ENCODE assay signal across 18 cellular contexts in genomic region chr18:26421931-26422330, GRCh38.
DNase-seq lines count a peak whose midpoint lies in the region; ATAC-seq, FAIRE-seq and TF ChIP-seq lines count a peak whose summit lies in the region.
"Had no signal": no experiment of that assay in that cellular context is flagged by ENCODE, and none has a peak within 500 bp of the region (broad histone marks: within the 10 kb centered on the region; RNA-seq: fewer than 3 reads in every experiment).

No MANE protein-coding gene starts in this region.

- FAIRE-seq in H1 (lab: Jason Lieb, UNC) = no peak
- FAIRE-seq in HepG2 (lab: Jason Lieb, UNC) = no peak
- FAIRE-seq: G401.6 had no signal

- H3K4me3 Mint-ChIP-seq in osteocyte (ENCODE audit: unreplicated experiment) = no peak overlapping the region
- H3K4me3 Mint-ChIP-seq: CD4-positive, alpha-beta memory T cell had no signal

- no peak overlapping the region for H2AFZ ChIP-seq in H1 (ENCODE audit: low read length)
- no peak overlapping the region for H2AFZ ChIP-seq in HepG2 (ENCODE audit: low read length)

- no peak for TF ChIP-seq EP300 in H1 (IDR thresholded peaks at IDR 0.05; ENCODE audit: borderline replicate concordance in 1 of 2, low read depth in 2 of 2, low read length in 2 of 2)
- TF ChIP-seq EP300 in HepG2 (IDR thresholded peaks at IDR 0.05; ENCODE audit: low read depth in 2 of 2, low read length in 2 of 2) = no peak
- TF ChIP-seq EP300 in HepG2 (CRISPR knock-in tag; IDR thresholded peaks at IDR 0.05; ENCODE audit: borderline replicate concordance) = no peak

- H3K27ac Mint-ChIP-seq in osteocyte (ENCODE audit: unreplicated experiment) = no peak overlapping the region
- H3K27ac Mint-ChIP-seq: CD4-positive, alpha-beta memory T cell had no signal

- no peaks in the 10 kb centered on the region for H3K79me1 ChIP-seq in H1 (ENCODE audit: low read depth, low read length)

- ATAC-seq in right cardiac atrium = no peak
- ATAC-seq in HepG2 = peak; percentile 34; the same call in 2 of the 3 replicates
- no peak for ATAC-seq in GM21737 (IDR thresholded peaks at IDR 0.05; ENCODE audit: unreplicated experiment)

- no peak overlapping the region for H2BK15ac ChIP-seq in H1 (ENCODE audit: low read length)

- H3K27me3 ChIP-seq in right cardiac atrium (ENCODE audit: control insufficient read depth, insufficient read depth) = no peaks in the 10 kb centered on the region
- no peaks in the 10 kb centered on the region for H3K27me3 ChIP-seq in H1 (replicated peaks in 1 of 4; ENCODE audit: control insufficient read depth in 3 of 4, extremely low read depth in 1 of 4, insufficient read depth in 3 of 4, low read length in 3 of 4)
- peaks cover 0 to 59% of the 10 kb centered on the region in 2 experiments; a peak in 4 of 5 replicates for H3K27me3 ChIP-seq in HepG2 (ENCODE audit: control insufficient read depth in 1 of 2, insufficient read depth in 2 of 2, low read length in 2 of 2)
- no peaks in the 10 kb centered on the region for H3K27me3 ChIP-seq in SJCRH30

- WGBS in right cardiac atrium = 84% methylated on average over 9 of the region's 9 CpGs
- 89% methylated on average over 9 of the region's 9 CpGs; no CpG with 5 or more reads in 1 of the 2 experiments for WGBS in H1 (ENCODE audit: extremely low coverage in 1 of 2, insufficient coverage in 1 of 2, insufficient read length in 1 of 2, insufficient replicate concordance in 2 of 2, low coverage in 1 of 2, low lambda C conversion rate in 2 of 2, missing lambda C conversion rate in 1 of 2), 2 experiments
- 29% methylated on average over 3 of the region's 9 CpGs for WGBS in HepG2 (ENCODE audit: low lambda C conversion rate)

- H2BK20ac ChIP-seq in H1 (ENCODE audit: low read length) = no peak overlapping the region

- H3K56ac ChIP-seq in H1 (replicated peaks; ENCODE audit: insufficient read length, low read depth, low read length) = no peak overlapping the region

- no peaks in the 10 kb centered on the region for H3K79me2 ChIP-seq in H1 (ENCODE audit: control insufficient read depth in 1 of 2, insufficient read depth in 2 of 2, low read length in 2 of 2)
- H3K79me2 ChIP-seq in HepG2 (ENCODE audit: insufficient read depth, low read length) = no peaks in the 10 kb centered on the region

- POLR2A ChIA-PET in H1 (lab: Charles Lee; ENCODE audit: partially characterized antibody) = interaction anchor here (0.7 kb wide), 1 partner anchor 8 kb away, joined by 4 read pairs; no protein-coding TSS in a partner anchor
- POLR2A ChIA-PET in HepG2 (lab: Yijun Ruan, JAX) = no interaction called here

- no peak overlapping the region for H3K14ac ChIP-seq in H1 (ENCODE audit: insufficient read length)

- H4K5ac ChIP-seq in H1 (ENCODE audit: insufficient read length, low read depth, low read length) = no peak overlapping the region

- CTCF ChIA-PET in H1 (lab: Charles Lee; ENCODE audit: partially characterized antibody) = interaction anchor here (0.6 to 1.1 kb wide), 4 partner anchors 11 to 147 kb away, joined by 3 to 5 read pairs (median 3); no protein-coding TSS in a partner anchor
- CTCF ChIA-PET in HepG2 (lab: Yijun Ruan, JAX; ENCODE audit: low intra/inter-chr PET ratio, low total read pairs) = no interaction called here

- H3K27me3 Mint-ChIP-seq in osteocyte (ENCODE audit: unreplicated experiment) = no peaks in the 10 kb centered on the region

- no peak overlapping the region for H2AK5ac ChIP-seq in H1 (ENCODE audit: low read depth, low read length)

- TF ChIP-seq CTCF in H1 (IDR thresholded peaks at IDR 0.05; ENCODE audit: control extremely low read depth in 1 of 3, insufficient read depth in 1 of 3, low read depth in 1 of 3, low read length in 3 of 3) (no peak), HepG2 (CRISPR knock-in tag; IDR thresholded peaks at IDR 0.05) (no peak), osteocyte (IDR thresholded peaks at IDR 0.05) (no peak)

- in situ Hi-C loops in HepG2 (cut with HindIII; ENCODE audit: extremely low pct_ligation_motif_present, low pct_unique_long_range_greater_than_20kb) = no loop called here

- no peaks in the 10 kb centered on the region for H3K36me3 ChIP-seq in H1 (ENCODE audit: control insufficient read depth in 2 of 4, insufficient read depth in 4 of 4, low read length in 3 of 4)
- H3K36me3 ChIP-seq in HepG2 (replicated peaks in 1 of 2; ENCODE audit: control insufficient read depth in 1 of 2, insufficient read depth in 2 of 2, low read length in 2 of 2) = no peaks in the 10 kb centered on the region
- no peaks in the 10 kb centered on the region for H3K36me3 ChIP-seq in SJCRH30

- no peak overlapping the region for H4K91ac ChIP-seq in H1 (replicated peaks; ENCODE audit: insufficient read length, low read length)

- H4K8ac ChIP-seq in H1 (ENCODE audit: extremely low read depth, insufficient read depth, low read length) = no peak overlapping the region

- H3K9me3 ChIP-seq in right cardiac atrium (ENCODE audit: control insufficient read depth, low read length) (no peaks in the 10 kb centered on the region), H1 (ENCODE audit: insufficient read depth in 2 of 2, low read depth in 1 of 2, low read length in 1 of 2) (no peaks in the 10 kb centered on the region), HepG2 (ENCODE audit: low read length) (no peaks in the 10 kb centered on the region), SJCRH30 (replicated peaks) (no peaks in the 10 kb centered on the region)

- no peak for TF ChIP-seq RAD21 in H1 (IDR thresholded peaks at IDR 0.05 in 1 of 2, conservative IDR thresholded peaks at IDR 0.05 in 1 of 2; ENCODE audit: low read depth in 2 of 2, low read length in 2 of 2)
- TF ChIP-seq RAD21 in HepG2 (CRISPR knock-in tag; IDR thresholded peaks at IDR 0.05) = no peak

- intact Hi-C loops in cardiac septum (cut with DNase I) (no loop called here), right cardiac atrium (cut with DNase I) (no loop called here), HepG2 (cut with micrococcal nuclease; ENCODE audit: unreplicated experiment) (no loop called here)

- no peak for TF ChIP-seq POLR2A in H1 (IDR thresholded peaks at IDR 0.05; ENCODE audit: control extremely low read depth in 1 of 2, low read depth in 2 of 2, low read length in 2 of 2)
- TF ChIP-seq POLR2A in HepG2 (IDR thresholded peaks at IDR 0.05; ENCODE audit: insufficient read depth in 1 of 2, low read depth in 2 of 2, low read length in 2 of 2) = no peak

- no peak overlapping the region for H2BK12ac ChIP-seq in H1 (ENCODE audit: low read depth, low read length)

- no peaks in the 10 kb centered on the region for H3K36me3 Mint-ChIP-seq in osteocyte (ENCODE audit: unreplicated experiment)
- H3K36me3 Mint-ChIP-seq: CD4-positive, alpha-beta memory T cell had no signal

- no peak overlapping the region for H3K4me3 ChIP-seq in right cardiac atrium (ENCODE audit: low read length)
- no peak overlapping the region for H3K4me3 ChIP-seq in H1 (ENCODE audit: extremely low read depth in 1 of 4, insufficient read depth in 2 of 4, low read depth in 3 of 4, low read length in 4 of 4)
- no peak overlapping the region for H3K4me3 ChIP-seq in HepG2 (replicated peaks in 1 of 3; ENCODE audit: insufficient read depth in 1 of 3, low read depth in 2 of 3, low read length in 3 of 3)
- no peak overlapping the region for H3K4me3 ChIP-seq in SJCRH30

- DNase-seq in cardiac septum (ENCODE audit: low spot score) (peak; percentile 39), right cardiac atrium (no peak), H1 (ENCODE audit: low read depth in 1 of 2, low spot score in 2 of 2) (no peak), HepG2 (ENCODE audit: low spot score) (no peak), osteocyte (ENCODE audit: extremely low spot score, unreplicated experiment) (peak; percentile 77), SJCRH30 (no peak), inferior parietal cortex (ENCODE audit: extremely low spot score) (no peak)
- DNase-seq: C1 segment of cervical spinal cord; Calu3; CD4-positive, alpha-beta memory T cell; COR-L47; DMS53; DND-41; GOT3; H7; HCEC 1CT had no signal

- H2BK5ac ChIP-seq in H1 (ENCODE audit: low read depth, low read length) = 0 out of 2 replicates have a peak overlapping the region, but pooled peaks have one; percentile 12

- no peak overlapping the region for H3K23ac ChIP-seq in H1 (ENCODE audit: insufficient read length)

- no peak overlapping the region for H3K18ac ChIP-seq in H1 (ENCODE audit: extremely low read depth, low read length)

- no peaks in the 10 kb centered on the region for H4K20me1 ChIP-seq in H1 (replicated peaks in 1 of 2; ENCODE audit: control insufficient read depth in 1 of 2, insufficient read depth in 2 of 2, low read length in 2 of 2)
- H4K20me1 ChIP-seq in HepG2 (ENCODE audit: insufficient read depth, low read length) = no peaks in the 10 kb centered on the region; the same call in 1 of the 2 replicates

- no peaks in the 10 kb centered on the region for H3K23me2 ChIP-seq in H1 (ENCODE audit: low read depth, low read length)

- no peaks in the 10 kb centered on the region for H3K9me3 Mint-ChIP-seq in osteocyte (ENCODE audit: unreplicated experiment)
- H3K9me3 Mint-ChIP-seq: CD4-positive, alpha-beta memory T cell had no signal

- no peak overlapping the region for H3K4ac ChIP-seq in H1 (replicated peaks; ENCODE audit: insufficient read length, low read depth, low read length)

- H3K4me1 ChIP-seq in right cardiac atrium (ENCODE audit: control insufficient read depth, insufficient read depth, low read length) (no peaks in the 10 kb centered on the region), H1 (replicated peaks in 1 of 4; ENCODE audit: control insufficient read depth in 3 of 4, insufficient read depth in 4 of 4, low read length in 3 of 4) (no peaks in the 10 kb centered on the region), HepG2 (ENCODE audit: insufficient read depth, low read length) (peaks cover 14% of the 10 kb centered on the region; the same call in 1 of the 2 replicates), SJCRH30 (no peaks in the 10 kb centered on the region)

- peaks cover 3% of the 10 kb centered on the region for H3K4me1 Mint-ChIP-seq in osteocyte (ENCODE audit: unreplicated experiment)
- H3K4me1 Mint-ChIP-seq: CD4-positive, alpha-beta memory T cell had no signal

- H3K4me2 ChIP-seq in H1 (ENCODE audit: insufficient read depth in 1 of 2, low read depth in 2 of 2, low read length in 2 of 2) (no peak overlapping the region), HepG2 (ENCODE audit: low read depth, low read length) (no peak overlapping the region)

- H3K9ac ChIP-seq in H1 (replicated peaks in 1 of 4; ENCODE audit: extremely low read depth in 1 of 4, low read depth in 3 of 4, low read length in 3 of 4) (no peak overlapping the region), HepG2 (ENCODE audit: insufficient read depth, low read depth, low read length) (no peak overlapping the region)

- no TSS peak for BruUV-seq in HepG2 (replicated peaks; lab: Mats Ljungman, UMichigan)

- no peak overlapping the region for H2BK120ac ChIP-seq in H1 (replicated peaks; ENCODE audit: low read depth, low read length)

- H3K27ac ChIP-seq in right cardiac atrium (ENCODE audit: low read length) (no peak overlapping the region), H1 (ENCODE audit: low read depth, low read length) (no peak overlapping the region), HepG2 (ENCODE audit: extremely low read length, insufficient read depth, low read length) (no peak overlapping the region), SJCRH30 (no peak overlapping the region)

TF ChIP-seq in H1, 55 proteins besides CTCF, POLR2A, EP300 and RAD21 (continues in another document):
- no peak for TF ChIP-seq RFX5 (IDR thresholded peaks at IDR 0.05; ENCODE audit: borderline replicate concordance, low read depth, low read length)

TF ChIP-seq in HepG2, 621 proteins besides CTCF, POLR2A, EP300 and RAD21 (continues in another document):
- no peak for TF ChIP-seq ZFP62 (CRISPR knock-in tag; IDR thresholded peaks at IDR 0.05)

Comparison
In these comparisons a context has a peak if more than half of its experiments do, and no peak if none do; other contexts are left out.
1. DNase-seq: peak in cardiac septum (single experiment) and osteocyte (single experiment); none in right cardiac atrium (0 of 3), H1 (0 of 2), HepG2 (single experiment), SJCRH30 (0 of 2) and inferior parietal cortex (single experiment).